Comparison of ENCODE assay signal across 25 cellular contexts in the genomic region with DNA sequence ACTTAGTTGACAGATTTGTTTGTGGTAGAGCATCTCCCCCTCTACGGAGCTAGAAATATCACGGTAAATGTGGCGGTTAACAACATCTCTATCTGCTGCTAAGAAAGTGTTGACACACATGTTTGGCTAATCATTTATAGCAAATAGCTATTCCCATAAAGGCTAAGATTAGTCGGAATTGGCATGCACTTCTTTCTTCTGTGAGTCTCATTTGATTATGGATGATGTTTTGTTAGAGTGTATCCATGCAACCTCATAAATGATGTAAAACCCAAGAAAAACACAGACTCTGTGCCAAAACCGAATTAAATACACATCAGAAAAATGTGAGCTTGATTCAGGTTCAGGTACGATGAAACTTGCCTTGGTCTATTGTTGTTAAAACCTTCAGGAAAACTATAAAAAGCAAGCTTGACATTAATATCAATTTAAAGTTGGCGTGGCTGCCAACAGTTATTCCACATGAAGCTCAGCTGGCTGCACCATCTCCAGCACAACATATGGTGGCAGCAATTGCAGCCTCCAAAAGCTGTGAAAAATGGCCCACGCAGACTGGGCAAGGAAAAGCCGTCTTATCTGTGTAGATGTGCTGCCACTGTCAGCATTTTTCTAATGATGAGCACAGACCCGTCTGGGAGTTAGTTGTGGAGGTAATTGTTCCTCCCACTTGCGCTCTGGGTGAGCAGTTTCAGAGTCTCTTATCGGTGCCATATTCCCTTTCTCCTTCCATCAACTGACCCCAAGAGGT. TPM values are rescaled to one million over a fixed set of nuclear protein-coding genes. Genes with fewer than 3 reads are reported as not detected.
DNase-seq lines count a peak whose midpoint lies in the region; ATAC-seq and TF ChIP-seq lines count a peak whose summit lies in the region.
"Had no signal": no experiment of that assay in that cellular context is flagged by ENCODE, and none has a peak within 500 bp of the region (broad histone marks: within the 10 kb centered on the region; RNA-seq: fewer than 3 reads in every experiment).

No MANE protein-coding gene starts in this region.

- H3K27me3 Mint-ChIP-seq in T-helper 17 cell = peaks cover 48% of the 10 kb centered on the region
- H3K27me3 Mint-ChIP-seq: activated B cell treated with CpG ODN at 0.5 μM for 24 hours; activated naive CD4-positive, alpha-beta T cell treated with anti-CD3 and anti-CD28 coated beads, Interleukin-2, amount 10 ng/mL, durations not matched to agents 7 days and 5 days had no signal

- ATAC-seq in Right ventricle myocardium inferior (peak; percentile 23), body of pancreas (peak; percentile 56), left lung (peak; percentile 64), HG02885 (IDR thresholded peaks at IDR 0.05; ENCODE audit: poor library complexity, unreplicated experiment) (no peak), T-helper 17 cell (no peak)
- ATAC-seq: CD8-positive, alpha-beta T cell; HCT116; naive thymus-derived CD4-positive, alpha-beta T cell; SK-N-SH treated with all-trans-retinoic acid at 6 μM for 48 hours had no signal

- H3K9me3 ChIP-seq in body of pancreas (no peaks in the 10 kb centered on the region), left lung (no peaks in the 10 kb centered on the region), T-helper 17 cell (ENCODE audit: control insufficient read depth, low read length, poor library complexity, severe bottlenecking) (no peaks in the 10 kb centered on the region), Peyer's patch (no peaks in the 10 kb centered on the region)
- H3K9me3 ChIP-seq: heart right ventricle, ovary, sigmoid colon, stomach had no signal

- no peak overlapping the region for H3K4me3 Mint-ChIP-seq in T-helper 17 cell
- H3K4me3 Mint-ChIP-seq: activated B cell treated with CpG ODN at 0.5 μM for 24 hours; activated naive CD4-positive, alpha-beta T cell treated with anti-CD3 and anti-CD28 coated beads, Interleukin-2, amount 10 ng/mL, durations not matched to agents 7 days and 5 days; CD8-positive, alpha-beta T cell; central memory CD8-positive, alpha-beta T cell; naive thymus-derived CD4-positive, alpha-beta T cell had no signal

- H3K27me3 ChIP-seq in body of pancreas (no peaks in the 10 kb centered on the region), left lung (no peaks in the 10 kb centered on the region), Peyer's patch (no peaks in the 10 kb centered on the region)
- H3K27me3 ChIP-seq: heart right ventricle, ovary, sigmoid colon, stomach had no signal

- H3K27ac Mint-ChIP-seq in T-helper 17 cell = no peak overlapping the region
- H3K27ac Mint-ChIP-seq: activated B cell treated with CpG ODN at 0.5 μM for 24 hours; activated naive CD4-positive, alpha-beta T cell treated with anti-CD3 and anti-CD28 coated beads, Interleukin-2, amount 10 ng/mL, durations not matched to agents 7 days and 5 days; CD8-positive, alpha-beta T cell; naive thymus-derived CD4-positive, alpha-beta T cell had no signal

- TF ChIP-seq CTCF in body of pancreas (IDR thresholded peaks at IDR 0.05) (no peak), left lung (IDR thresholded peaks at IDR 0.05) (no peak), Peyer's patch (IDR thresholded peaks at IDR 0.05) (no peak)

- H3K4me1 ChIP-seq in body of pancreas = no peaks in the 10 kb centered on the region
- H3K4me1 ChIP-seq in left lung = no peaks in the 10 kb centered on the region
- no peaks in the 10 kb centered on the region for H3K4me1 ChIP-seq in Peyer's patch
- H3K4me1 ChIP-seq: sigmoid colon, stomach had no signal

- TF ChIP-seq POLR2A in body of pancreas (IDR thresholded peaks at IDR 0.05) = no peak
- no peak for TF ChIP-seq POLR2A in Peyer's patch (IDR thresholded peaks at IDR 0.05)

- no peaks in the 10 kb centered on the region for H3K36me3 Mint-ChIP-seq in T-helper 17 cell (ENCODE audit: low read depth)
- H3K36me3 Mint-ChIP-seq: activated naive CD4-positive, alpha-beta T cell treated with anti-CD3 and anti-CD28 coated beads, Interleukin-2, amount 10 ng/mL, durations not matched to agents 7 days and 5 days; CD8-positive, alpha-beta T cell had no signal

- H3K36me3 ChIP-seq in body of pancreas (replicated peaks in 1 of 2; ENCODE audit: insufficient read depth in 1 of 2, low read depth in 2 of 2) = no peaks in the 10 kb centered on the region
- no peaks in the 10 kb centered on the region for H3K36me3 ChIP-seq in left lung
- no peaks in the 10 kb centered on the region for H3K36me3 ChIP-seq in Peyer's patch
- H3K36me3 ChIP-seq: heart right ventricle, ovary, sigmoid colon, stomach had no signal

- no peak for DNase-seq in Right ventricle myocardium inferior (ENCODE audit: missing footprints)
- DNase-seq in cardiac septum (ENCODE audit: low spot score) = no peak
- no peak for DNase-seq in body of pancreas
- DNase-seq in left lung = no peak
- DNase-seq in superior temporal gyrus (ENCODE audit: extremely low spot score) = peak; percentile 76
- no peak for DNase-seq in T-helper 17 cell
- DNase-seq in Peyer's patch = no peak
- DNase-seq: activated B cell treated with CpG ODN at 0.5 μM for 24 hours; activated naive CD4-positive, alpha-beta T cell treated with anti-CD3 and anti-CD28 coated beads, Interleukin-2, amount 10 ng/mL, durations not matched to agents 7 days and 5 days; AML-193; amniotic stem cell; CD8-positive, alpha-beta T cell; heart right ventricle; naive thymus-derived CD4-positive, alpha-beta T cell; NCI-H1436; NCI-H510A; ovary; sigmoid colon; stomach; trophoblast cell had no signal

- WGBS in body of pancreas, 2 donors = 57 to 62% methylated on average over 12 of the region's 12 CpGs

- H3K27ac ChIP-seq in body of pancreas (no peak overlapping the region), left lung (no peak overlapping the region), Peyer's patch (no peak overlapping the region)
- H3K27ac ChIP-seq: 22Rv1, ovary, sigmoid colon, stomach had no signal

- no peak overlapping the region for H3K4me3 ChIP-seq in body of pancreas
- no peak overlapping the region for H3K4me3 ChIP-seq in left lung
- H3K4me3 ChIP-seq in Peyer's patch = no peak overlapping the region
- H3K4me3 ChIP-seq: heart right ventricle, ovary, sigmoid colon, stomach had no signal

- intact Hi-C loops in Right ventricle myocardium inferior (cut with DNase I) (no loop called here), cardiac septum (cut with DNase I) (no loop called here), body of pancreas (cut with DNase I) (no loop called here), left lung (cut with DNase I) (no loop called here)

- H3K4me1 Mint-ChIP-seq in T-helper 17 cell = no peaks in the 10 kb centered on the region
- H3K4me1 Mint-ChIP-seq: activated B cell treated with CpG ODN at 0.5 μM for 24 hours; activated naive CD4-positive, alpha-beta T cell treated with anti-CD3 and anti-CD28 coated beads, Interleukin-2, amount 10 ng/mL, durations not matched to agents 7 days and 5 days; central memory CD8-positive, alpha-beta T cell; naive thymus-derived CD4-positive, alpha-beta T cell had no signal

RNA-seq across cellular contexts. Expression of gene ICE1, which starts 41.0 kb away (rescaled TPM):
- total RNA-seq in Right ventricle myocardium inferior (18.3 TPM), cardiac septum (19.8 TPM), body of pancreas (10 to 100 TPM; 13.5 to 15.6 TPM), left lung (10 to 100 TPM; 22.3 to 24.1 TPM), T-helper 17 cell (10 to 100 TPM; 28.9 to 36.3 TPM), Peyer's patch (10 to 100 TPM; 21.8 to 55.3 (median 24.9) TPM)

Comparison
In these comparisons a context has a peak if more than half of its experiments do, and no peak if none do; other contexts are left out.
1. ATAC-seq: peak in Right ventricle myocardium inferior (single experiment), body of pancreas (single experiment) and left lung (single experiment); none in HG02885 (single experiment) and T-helper 17 cell (single experiment).